In the genomic region with DNA sequence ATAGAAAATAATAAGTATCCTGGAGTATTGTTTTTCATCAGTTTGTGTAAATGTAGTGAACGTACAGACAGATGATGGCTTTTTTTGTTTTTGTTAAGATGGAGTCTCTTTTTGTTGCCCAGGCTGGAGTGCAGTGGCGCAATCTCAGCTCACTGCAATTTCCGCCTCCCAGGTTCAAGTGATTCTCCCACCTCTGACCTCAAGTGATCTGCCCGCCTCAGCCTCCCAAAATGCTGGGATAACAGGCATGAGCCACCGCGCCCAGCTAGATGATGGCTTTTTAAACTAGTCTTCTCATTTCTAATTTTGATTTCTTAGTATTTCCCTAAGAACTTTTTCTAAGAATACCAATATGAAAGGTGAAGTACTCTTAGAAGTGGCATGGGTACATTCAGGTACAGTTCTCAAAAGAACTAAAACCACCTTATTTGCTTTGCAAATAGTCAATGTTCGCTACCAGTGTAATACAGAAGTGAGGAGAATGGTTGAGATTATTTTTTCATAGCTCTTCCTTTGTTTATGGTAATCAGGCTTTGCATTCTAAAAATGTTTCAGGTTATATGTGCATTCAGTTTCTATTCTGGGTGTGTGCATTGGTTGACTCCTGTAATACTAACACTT, we compare ENCODE assay signal across 10 cellular contexts.
"Had no signal": no experiment of that assay in that cellular context is flagged by ENCODE, and none has a peak within 500 bp of the region (broad histone marks: within the 10 kb centered on the region; RNA-seq: fewer than 3 reads in every experiment).

No MANE protein-coding gene starts in this region.

- DNase-seq: activated CD4-positive, CD25-positive, alpha-beta regulatory T cell treated with anti-CD3 and anti-CD28 coated beads, Interleukin-2, amount 50 U/mL, for 72 hours; activated gamma-delta T cell; adrenal gland; colonic mucosa; foreskin melanocyte; heart right ventricle; mesendoderm; SHP77 treated with DMSO at 0.1 percent for 48 hours; stimulated activated CD4-positive, alpha-beta T cell treated with anti-CD3 and anti-CD28 coated beads, Interleukin-4, amount 100 ng/mL, for 4 hours; tibial artery had no signal
